18 cellular contexts compared by ENCODE assay signal in the genomic region with DNA sequence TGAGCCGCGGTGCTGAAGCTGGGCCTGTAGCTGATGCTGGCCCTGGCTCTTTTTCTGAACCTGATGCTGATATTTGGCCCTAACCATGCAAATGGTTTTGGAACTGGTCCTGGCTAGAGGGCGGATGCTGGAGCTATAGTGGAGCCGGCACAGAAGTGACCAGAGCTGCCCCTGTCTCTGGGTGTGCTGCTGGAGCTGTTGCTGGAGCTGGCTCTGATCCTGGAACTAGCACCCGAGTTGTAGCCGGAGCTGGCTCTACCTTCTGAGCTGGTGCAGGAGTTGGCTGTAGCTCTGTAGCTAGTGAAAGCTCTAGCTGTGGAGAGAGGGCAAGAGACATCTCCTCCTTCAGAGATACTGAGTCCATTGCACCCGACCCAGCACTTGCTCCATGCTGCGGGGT. TPM values are rescaled to one million over a fixed set of nuclear protein-coding genes. Genes with fewer than 3 reads are reported as not detected.
DNase-seq lines count a peak whose midpoint lies in the region; ATAC-seq and TF ChIP-seq lines count a peak whose summit lies in the region.
"Had no signal": no experiment of that assay in that cellular context is flagged by ENCODE, and none has a peak within 500 bp of the region (broad histone marks: within the 10 kb centered on the region; RNA-seq: fewer than 3 reads in every experiment).

No MANE protein-coding gene starts in this region.

- H3K4me2 ChIP-seq in neural progenitor cell: no peak overlapping the region

- H3K9me3 ChIP-seq in neural progenitor cell (ENCODE audit: low read depth): no peaks in the 10 kb centered on the region

- intact Hi-C loops in activated CD4-positive, alpha-beta T cell treated with anti-CD3 and anti-CD28 coated beads, Interleukin-2, amount 10 ng/mL, durations not matched to agents 24 days and 14 days (cut with micrococcal nuclease): no loop called here

- H3K4me3 ChIP-seq in neural progenitor cell: no peak overlapping the region

- peaks cover 16% of the 10 kb centered on the region for H3K4me1 Mint-ChIP-seq in activated CD4-positive, alpha-beta T cell treated with anti-CD3 and anti-CD28 coated beads, Interleukin-2, amount 10 ng/mL, durations not matched to agents 24 days and 14 days
- H3K4me1 Mint-ChIP-seq in HFFc6 (ENCODE audit: low read depth) (peaks cover 25% of the 10 kb centered on the region), neural progenitor cell (peaks cover 26% of the 10 kb centered on the region)
- H3K4me1 Mint-ChIP-seq in activated naive CD8-positive, alpha-beta T cell treated with anti-CD3 and anti-CD28 coated beads for 36 hours: peaks cover 28% of the 10 kb centered on the region

- no peaks in the 10 kb centered on the region for H3K9me3 Mint-ChIP-seq in activated CD4-positive, alpha-beta T cell treated with anti-CD3 and anti-CD28 coated beads, Interleukin-2, amount 10 ng/mL, durations not matched to agents 24 days and 14 days
- peaks cover 5% of the 10 kb centered on the region; the same call in 1 of the 2 replicates for H3K9me3 Mint-ChIP-seq in HFFc6
- no peaks in the 10 kb centered on the region for H3K9me3 Mint-ChIP-seq in activated naive CD8-positive, alpha-beta T cell treated with anti-CD3 and anti-CD28 coated beads for 36 hours
- no peaks in the 10 kb centered on the region for H3K9me3 Mint-ChIP-seq in neural progenitor cell

- H3K27ac Mint-ChIP-seq in activated CD4-positive, alpha-beta T cell treated with anti-CD3 and anti-CD28 coated beads, Interleukin-2, amount 10 ng/mL, durations not matched to agents 24 days and 14 days: no peak overlapping the region
- H3K27ac Mint-ChIP-seq in HFFc6: no peak overlapping the region
- no peak overlapping the region for H3K27ac Mint-ChIP-seq in activated naive CD8-positive, alpha-beta T cell treated with anti-CD3 and anti-CD28 coated beads for 36 hours
- H3K27ac Mint-ChIP-seq in neural progenitor cell: no peak overlapping the region

- H3K4me1 ChIP-seq in neural progenitor cell: peaks cover 9% of the 10 kb centered on the region

- H3K36me3 Mint-ChIP-seq in activated CD4-positive, alpha-beta T cell treated with anti-CD3 and anti-CD28 coated beads, Interleukin-2, amount 10 ng/mL, durations not matched to agents 24 days and 14 days (ENCODE audit: low read depth): peaks cover 24% of the 10 kb centered on the region
- H3K36me3 Mint-ChIP-seq in HFFc6 (ENCODE audit: low read depth) (peaks cover 15% of the 10 kb centered on the region), neural progenitor cell (peaks cover 10% of the 10 kb centered on the region)
- H3K36me3 Mint-ChIP-seq in activated naive CD8-positive, alpha-beta T cell treated with anti-CD3 and anti-CD28 coated beads for 36 hours: peaks cover 30% of the 10 kb centered on the region

- H3K36me3 ChIP-seq in neural progenitor cell: no peaks in the 10 kb centered on the region

- H3F3A ChIP-seq in neural progenitor cell (ENCODE audit: low read depth): peaks cover 23% of the 10 kb centered on the region

- ATAC-seq in GM21515 (IDR thresholded peaks at IDR 0.05; ENCODE audit: unreplicated experiment) (no peak), GM19035 (IDR thresholded peaks at IDR 0.05; ENCODE audit: unreplicated experiment) (no peak)
- ATAC-seq: left colon had no signal

- H2AFZ ChIP-seq in neural progenitor cell (replicated peaks): no peak overlapping the region

- no peak for TF ChIP-seq CTCF in HFFc6 (IDR thresholded peaks at IDR 0.05)
- TF ChIP-seq CTCF in neural progenitor cell (IDR thresholded peaks at IDR 0.05): no peak

- H3K4me3 Mint-ChIP-seq in activated CD4-positive, alpha-beta T cell treated with anti-CD3 and anti-CD28 coated beads, Interleukin-2, amount 10 ng/mL, durations not matched to agents 24 days and 14 days: peak overlapping the region; percentile 68
- H3K4me3 Mint-ChIP-seq in HFFc6 (peak overlapping the region; percentile 11; the same call in 1 of the 2 replicates), neural progenitor cell (peak overlapping the region; percentile 76)
- H3K4me3 Mint-ChIP-seq in activated naive CD8-positive, alpha-beta T cell treated with anti-CD3 and anti-CD28 coated beads for 36 hours: peak overlapping the region; percentile 63

- peaks cover 17% of the 10 kb centered on the region for H3K27me3 ChIP-seq in neural progenitor cell

- peaks cover 35% of the 10 kb centered on the region for H3K79me2 ChIP-seq in neural progenitor cell (ENCODE audit: low read depth)

- H3K9ac ChIP-seq in neural progenitor cell: no peak overlapping the region

- no peak overlapping the region for H3K27ac ChIP-seq in neural progenitor cell

- peaks cover 29% of the 10 kb centered on the region for H4K20me1 ChIP-seq in neural progenitor cell (ENCODE audit: low read depth)

- peaks cover 3% of the 10 kb centered on the region for H3K27me3 Mint-ChIP-seq in activated CD4-positive, alpha-beta T cell treated with anti-CD3 and anti-CD28 coated beads, Interleukin-2, amount 10 ng/mL, durations not matched to agents 24 days and 14 days
- H3K27me3 Mint-ChIP-seq in HFFc6 (ENCODE audit: insufficient read depth) (peaks cover 12% of the 10 kb centered on the region), neural progenitor cell (ENCODE audit: insufficient read depth, low read depth) (peaks cover 18% of the 10 kb centered on the region)
- peaks cover 3% of the 10 kb centered on the region for H3K27me3 Mint-ChIP-seq in activated naive CD8-positive, alpha-beta T cell treated with anti-CD3 and anti-CD28 coated beads for 36 hours

- no peak for DNase-seq in activated CD4-positive, alpha-beta T cell treated with anti-CD3 and anti-CD28 coated beads, Interleukin-2, amount 10 ng/mL, durations not matched to agents 24 days and 14 days
- no peak for DNase-seq in activated CD4-positive, alpha-beta T cell treated with anti-CD3 and anti-CD28 coated beads, Interleukin-2, amount 50 U/mL, for 4 hours
- DNase-seq in HFFc6 (no peak), neural progenitor cell (ENCODE audit: low spot score) (no peak)
- DNase-seq in activated naive CD8-positive, alpha-beta T cell treated with anti-CD3 and anti-CD28 coated beads for 36 hours: no peak
- no peak for DNase-seq in stimulated activated CD4-positive, alpha-beta T cell treated with anti-CD3 and anti-CD28 coated beads, Interleukin-4, amount 100 ng/mL, for 24 hours
- DNase-seq: 8988T, amygdala, left colon, NCI-H1930, NCI-H526 treated with DMSO at 0.1 percent for 48 hours, RPMI8226, T1000 had no signal

RNA-seq across cellular contexts. Expression of a gene that starts 12.8 kb away (rescaled TPM):
- total RNA-seq in activated CD4-positive, alpha-beta T cell treated with anti-CD3 and anti-CD28 coated beads, Interleukin-2, amount 10 ng/mL, durations not matched to agents 24 days and 14 days: 1.1 and 1.7 TPM in 2 replicates
- not detected for total RNA-seq in HFFc6 (2021; fragmentation: NEBNext Ultra II Directional; extraction: Animal tissue kit (Norgen Biotek cat#: 25700))
- total RNA-seq in activated naive CD8-positive, alpha-beta T cell treated with anti-CD3 and anti-CD28 coated beads for 36 hours: 1 to 10 TPM; 5.4 to 6.1 TPM
- total RNA-seq in neural progenitor cell (ENCODE audit: low replicate concordance): not detected in 2 replicates
- total RNA-seq: myocyte had no signal

RNA-seq across cellular contexts. Expression of a gene that starts 17.6 kb away (rescaled TPM):
- 1.1 and 1.5 TPM in 2 replicates for total RNA-seq in activated CD4-positive, alpha-beta T cell treated with anti-CD3 and anti-CD28 coated beads, Interleukin-2, amount 10 ng/mL, durations not matched to agents 24 days and 14 days
- not detected for total RNA-seq in HFFc6 (2021; fragmentation: NEBNext Ultra II Directional; extraction: Animal tissue kit (Norgen Biotek cat#: 25700))
- under 1 TPM in 1 of 2 experiments, not detected in 1; 0.10 TPM for total RNA-seq in activated naive CD8-positive, alpha-beta T cell treated with anti-CD3 and anti-CD28 coated beads for 36 hours
- 11.8 and 52.8 TPM in 2 replicates for total RNA-seq in neural progenitor cell (ENCODE audit: low replicate concordance)
- total RNA-seq: myocyte had no signal

RNA-seq across cellular contexts. Expression of a gene that starts 18.4 kb away (rescaled TPM):
- not detected in 2 replicates for total RNA-seq in activated CD4-positive, alpha-beta T cell treated with anti-CD3 and anti-CD28 coated beads, Interleukin-2, amount 10 ng/mL, durations not matched to agents 24 days and 14 days
- total RNA-seq in HFFc6 (2021; fragmentation: NEBNext Ultra II Directional; extraction: Animal tissue kit (Norgen Biotek cat#: 25700)): not detected
- total RNA-seq in activated naive CD8-positive, alpha-beta T cell treated with anti-CD3 and anti-CD28 coated beads for 36 hours: not detected
- not detected in 2 replicates for total RNA-seq in neural progenitor cell (ENCODE audit: low replicate concordance)
- total RNA-seq: myocyte had no signal

RNA-seq across cellular contexts. Expression of a gene that starts 28.1 kb away (rescaled TPM):
- total RNA-seq in activated CD4-positive, alpha-beta T cell treated with anti-CD3 and anti-CD28 coated beads, Interleukin-2, amount 10 ng/mL, durations not matched to agents 24 days and 14 days: not detected in 2 replicates
- not detected for total RNA-seq in HFFc6 (2021; fragmentation: NEBNext Ultra II Directional; extraction: Animal tissue kit (Norgen Biotek cat#: 25700))
- not detected for total RNA-seq in activated naive CD8-positive, alpha-beta T cell treated with anti-CD3 and anti-CD28 coated beads for 36 hours
- not detected in 2 replicates for total RNA-seq in neural progenitor cell (ENCODE audit: low replicate concordance)
- total RNA-seq: esophagus mucosa, right cardiac atrium had no signal

RNA-seq across cellular contexts. Expression of a gene that starts 34.4 kb away (rescaled TPM):
- not detected in 2 replicates for total RNA-seq in activated CD4-positive, alpha-beta T cell treated with anti-CD3 and anti-CD28 coated beads, Interleukin-2, amount 10 ng/mL, durations not matched to agents 24 days and 14 days
- total RNA-seq in HFFc6 (2021; fragmentation: NEBNext Ultra II Directional; extraction: Animal tissue kit (Norgen Biotek cat#: 25700)): not detected
- not detected for total RNA-seq in activated naive CD8-positive, alpha-beta T cell treated with anti-CD3 and anti-CD28 coated beads for 36 hours
- not detected in 2 replicates for total RNA-seq in neural progenitor cell (ENCODE audit: low replicate concordance)
- total RNA-seq: esophagus mucosa, myocyte had no signal

Comparison
In these comparisons a context has a peak if more than half of its experiments do, and no peak if none do; other contexts are left out.
1. H3K4me3 Mint-ChIP-seq: peak in every context shown above with its lines; median percentile 76 in neural progenitor cell; 68 in activated CD4-positive, alpha-beta T cell treated with anti-CD3 and anti-CD28 coated beads, Interleukin-2, amount 10 ng/mL, durations not matched to agents 24 days and 14 days; 63 in activated naive CD8-positive, alpha-beta T cell treated with anti-CD3 and anti-CD28 coated beads for 36 hours; 11 in HFFc6.